Comparison of ENCODE assay signal across 1 cellular context in genomic region chr1:30840904-30841598, GRCh38.
TF ChIP-seq lines count a peak whose summit lies in the region.

No MANE protein-coding gene starts in this region.

TF ChIP-seq in IMR-90, 13 proteins besides CTCF, POLR2A, EP300 and RAD21 (continued from another document):
- TF ChIP-seq USF2 (IDR thresholded peaks at IDR 0.05; ENCODE audit: low read depth, low read length) (no peak), NFE2L2 (IDR thresholded peaks at IDR 0.05; ENCODE audit: low read depth, low read length) (no peak), MXI1 (IDR thresholded peaks at IDR 0.05; ENCODE audit: borderline replicate concordance, low read depth, low read length) (no peak), RFX5 (IDR thresholded peaks at IDR 0.05; ENCODE audit: low read depth, low read length) (no peak)
